Comparison of ENCODE assay signal across 2 cellular contexts in the genomic region with DNA sequence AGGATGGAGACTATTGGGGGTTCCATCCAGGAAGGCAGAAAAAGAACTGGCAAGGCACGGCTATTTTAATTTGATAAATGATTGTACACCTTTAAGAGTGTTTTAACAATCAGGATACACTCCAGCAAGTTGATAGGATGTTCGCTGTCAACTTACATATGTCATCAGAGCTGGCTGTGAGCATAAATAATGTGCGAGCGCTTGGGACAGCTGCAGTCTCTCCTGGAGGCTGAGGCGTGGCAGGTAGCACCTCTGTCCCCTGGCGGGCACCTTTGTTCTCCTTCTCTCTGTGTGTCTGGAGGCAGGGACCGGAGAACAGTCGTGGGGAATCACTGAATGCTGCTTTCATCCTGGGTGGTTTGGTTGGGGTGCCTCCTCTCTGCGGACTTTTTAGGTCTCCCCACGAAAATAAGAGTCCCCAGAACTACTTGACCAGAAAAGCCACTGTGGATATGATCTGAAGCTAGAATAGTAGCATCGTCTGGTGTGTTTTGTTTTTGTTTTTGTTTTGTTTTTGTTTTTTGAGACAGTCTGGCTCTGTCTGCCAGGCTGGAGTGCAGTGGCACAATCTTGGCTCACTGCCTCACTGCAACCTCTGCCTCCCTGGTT.
TF ChIP-seq lines count a peak whose summit lies in the region.

No MANE protein-coding gene starts in this region.

TF ChIP-seq in liver, 16 proteins besides CTCF, POLR2A, EP300 and RAD21 (continued from another document):
- no peak for TF ChIP-seq HNF4G (IDR thresholded peaks at IDR 0.05)
- no peak for TF ChIP-seq FOXA1 (IDR thresholded peaks at IDR 0.05)
- TF ChIP-seq NR2F2 (IDR thresholded peaks at IDR 0.05): no peak
- TF ChIP-seq, protein P1, sequence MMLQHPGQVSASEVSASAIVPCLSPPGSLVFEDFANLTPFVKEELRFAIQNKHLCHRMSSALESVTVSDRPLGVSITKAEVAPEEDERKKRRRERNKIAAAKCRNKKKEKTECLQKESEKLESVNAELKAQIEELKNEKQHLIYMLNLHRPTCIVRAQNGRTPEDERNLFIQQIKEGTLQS (IDR thresholded peaks at IDR 0.05): no peak
- TF ChIP-seq EGR1 (IDR thresholded peaks at IDR 0.05; ENCODE audit: low read depth in 2 of 2): no peak
- TF ChIP-seq HNF4A (conservative IDR thresholded peaks at IDR 0.05): no peak

TF ChIP-seq in HepG2, 621 proteins besides CTCF, POLR2A, EP300 and RAD21 (continued from another document):
- TF ChIP-seq, protein P2, sequence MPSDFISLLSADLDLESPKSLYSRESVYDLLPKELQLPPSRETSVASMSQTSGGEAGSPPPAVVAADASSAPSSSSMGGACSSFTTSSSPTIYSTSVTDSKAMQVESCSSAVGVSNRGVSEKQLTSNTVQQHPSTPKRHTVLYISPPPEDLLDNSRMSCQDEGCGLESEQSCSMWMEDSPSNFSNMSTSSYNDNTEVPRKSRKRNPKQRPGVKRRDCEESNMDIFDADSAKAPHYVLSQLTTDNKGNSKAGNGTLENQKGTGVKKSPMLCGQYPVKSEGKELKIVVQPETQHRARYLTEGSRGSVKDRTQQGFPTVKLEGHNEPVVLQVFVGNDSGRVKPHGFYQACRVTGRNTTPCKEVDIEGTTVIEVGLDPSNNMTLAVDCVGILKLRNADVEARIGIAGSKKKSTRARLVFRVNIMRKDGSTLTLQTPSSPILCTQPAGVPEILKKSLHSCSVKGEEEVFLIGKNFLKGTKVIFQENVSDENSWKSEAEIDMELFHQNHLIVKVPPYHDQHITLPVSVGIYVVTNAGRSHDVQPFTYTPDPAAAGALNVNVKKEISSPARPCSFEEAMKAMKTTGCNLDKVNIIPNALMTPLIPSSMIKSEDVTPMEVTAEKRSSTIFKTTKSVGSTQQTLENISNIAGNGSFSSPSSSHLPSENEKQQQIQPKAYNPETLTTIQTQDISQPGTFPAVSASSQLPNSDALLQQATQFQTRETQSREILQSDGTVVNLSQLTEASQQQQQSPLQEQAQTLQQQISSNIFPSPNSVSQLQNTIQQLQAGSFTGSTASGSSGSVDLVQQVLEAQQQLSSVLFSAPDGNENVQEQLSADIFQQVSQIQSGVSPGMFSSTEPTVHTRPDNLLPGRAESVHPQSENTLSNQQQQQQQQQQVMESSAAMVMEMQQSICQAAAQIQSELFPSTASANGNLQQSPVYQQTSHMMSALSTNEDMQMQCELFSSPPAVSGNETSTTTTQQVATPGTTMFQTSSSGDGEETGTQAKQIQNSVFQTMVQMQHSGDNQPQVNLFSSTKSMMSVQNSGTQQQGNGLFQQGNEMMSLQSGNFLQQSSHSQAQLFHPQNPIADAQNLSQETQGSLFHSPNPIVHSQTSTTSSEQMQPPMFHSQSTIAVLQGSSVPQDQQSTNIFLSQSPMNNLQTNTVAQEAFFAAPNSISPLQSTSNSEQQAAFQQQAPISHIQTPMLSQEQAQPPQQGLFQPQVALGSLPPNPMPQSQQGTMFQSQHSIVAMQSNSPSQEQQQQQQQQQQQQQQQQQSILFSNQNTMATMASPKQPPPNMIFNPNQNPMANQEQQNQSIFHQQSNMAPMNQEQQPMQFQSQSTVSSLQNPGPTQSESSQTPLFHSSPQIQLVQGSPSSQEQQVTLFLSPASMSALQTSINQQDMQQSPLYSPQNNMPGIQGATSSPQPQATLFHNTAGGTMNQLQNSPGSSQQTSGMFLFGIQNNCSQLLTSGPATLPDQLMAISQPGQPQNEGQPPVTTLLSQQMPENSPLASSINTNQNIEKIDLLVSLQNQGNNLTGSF (CRISPR knock-in tag; IDR thresholded peaks at IDR 0.05): no peak
- no peak for TF ChIP-seq RFXAP (CRISPR knock-in tag; IDR thresholded peaks at IDR 0.05; ENCODE audit: borderline replicate concordance)
- no peak for TF ChIP-seq ATF1 (CRISPR knock-in tag; IDR thresholded peaks at IDR 0.05)
- TF ChIP-seq ZNF12 (CRISPR knock-in tag; IDR thresholded peaks at IDR 0.05): no peak
- TF ChIP-seq SNAPC2 (CRISPR knock-in tag; IDR thresholded peaks at IDR 0.05): no peak
- TF ChIP-seq, protein P3, sequence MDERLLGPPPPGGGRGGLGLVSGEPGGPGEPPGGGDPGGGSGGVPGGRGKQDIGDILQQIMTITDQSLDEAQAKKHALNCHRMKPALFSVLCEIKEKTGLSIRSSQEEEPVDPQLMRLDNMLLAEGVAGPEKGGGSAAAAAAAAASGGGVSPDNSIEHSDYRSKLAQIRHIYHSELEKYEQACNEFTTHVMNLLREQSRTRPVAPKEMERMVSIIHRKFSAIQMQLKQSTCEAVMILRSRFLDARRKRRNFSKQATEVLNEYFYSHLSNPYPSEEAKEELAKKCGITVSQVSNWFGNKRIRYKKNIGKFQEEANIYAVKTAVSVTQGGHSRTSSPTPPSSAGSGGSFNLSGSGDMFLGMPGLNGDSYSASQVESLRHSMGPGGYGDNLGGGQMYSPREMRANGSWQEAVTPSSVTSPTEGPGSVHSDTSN (CRISPR knock-in tag; IDR thresholded peaks at IDR 0.05): no peak
